24 cellular contexts compared by ENCODE assay signal in genomic region chr13:73860501-73860900, GRCh38.
A peak's percentile ranks its signal among the peaks of the same experiment; 100 is the strongest.
DNase-seq lines count a peak whose midpoint lies in the region; ATAC-seq, FAIRE-seq and TF ChIP-seq lines count a peak whose summit lies in the region.
"Had no signal": no experiment of that assay in that cellular context is flagged by ENCODE, and none has a peak within 500 bp of the region (broad histone marks: within the 10 kb centered on the region; RNA-seq: fewer than 3 reads in every experiment).

No MANE protein-coding gene starts in this region.

- H4K5ac ChIP-seq in H1 (ENCODE audit: insufficient read length, low read depth, low read length): no peak overlapping the region

- H3K36me3 Mint-ChIP-seq in activated T-cell treated with anti-CD3 and anti-CD28 coated beads, Interleukin-2, amount 50 U/mL, for 4 hours (ENCODE audit: insufficient read depth): peaks cover 11% of the 10 kb centered on the region
- peaks cover 0 to 17% (median 4%) of the 10 kb centered on the region in 3 donors for H3K36me3 Mint-ChIP-seq in CD8-positive, alpha-beta memory T cell
- peaks cover 9% of the 10 kb centered on the region for H3K36me3 Mint-ChIP-seq in nephron progenitor cell (ENCODE audit: low read depth)

- H3K4me1 Mint-ChIP-seq in activated T-cell treated with anti-CD3 and anti-CD28 coated beads, Interleukin-2, amount 50 U/mL, for 4 hours (ENCODE audit: low read depth): peaks cover 41% of the 10 kb centered on the region
- peaks cover 50 to 79% (median 76%) of the 10 kb centered on the region in 3 donors for H3K4me1 Mint-ChIP-seq in CD8-positive, alpha-beta memory T cell
- H3K4me1 Mint-ChIP-seq in nephron progenitor cell: no peaks in the 10 kb centered on the region

- no peak overlapping the region for H3K56ac ChIP-seq in H1 (replicated peaks; ENCODE audit: insufficient read length, low read depth, low read length)

- no peaks in the 10 kb centered on the region for H3K27me3 ChIP-seq in CD8-positive, alpha-beta memory T cell (ENCODE audit: insufficient read depth, low read length, poor library complexity, severe bottlenecking)
- H3K27me3 ChIP-seq in OCI-LY3 (ENCODE audit: low read depth, low read length) (no peaks in the 10 kb centered on the region), H1 (replicated peaks in 1 of 4; ENCODE audit: control insufficient read depth in 3 of 4, extremely low read depth in 1 of 4, insufficient read depth in 3 of 4, low read length in 3 of 4) (no peaks in the 10 kb centered on the region), foreskin keratinocyte (no peaks in the 10 kb centered on the region)
- H3K27me3 ChIP-seq: SJSA1 had no signal

- no peak for TF ChIP-seq CTCF in OCI-LY3 (IDR thresholded peaks at IDR 0.05; ENCODE audit: low read depth, low read length)
- no peak for TF ChIP-seq CTCF in H1 (IDR thresholded peaks at IDR 0.05; ENCODE audit: control extremely low read depth in 1 of 3, insufficient read depth in 1 of 3, low read depth in 1 of 3, low read length in 3 of 3)
- TF ChIP-seq CTCF in foreskin keratinocyte (conservative IDR thresholded peaks at IDR 0.05): no peak
- TF ChIP-seq CTCF in nephron progenitor cell (IDR thresholded peaks at IDR 0.05): no peak

- TF ChIP-seq POLR2A in H1 (IDR thresholded peaks at IDR 0.05; ENCODE audit: control extremely low read depth in 1 of 2, low read depth in 2 of 2, low read length in 2 of 2) (no peak), H54 (IDR thresholded peaks at IDR 0.05; ENCODE audit: low read depth, low read length) (no peak)

- peak overlapping the region; percentile 42 for H3K4me3 Mint-ChIP-seq in activated T-cell treated with anti-CD3 and anti-CD28 coated beads, Interleukin-2, amount 50 U/mL, for 4 hours
- peak overlapping the region in 3 of 7 donors; percentile 7 to 65 (median 46) for H3K4me3 Mint-ChIP-seq in CD8-positive, alpha-beta memory T cell
- H3K4me3 Mint-ChIP-seq in nephron progenitor cell: no peak overlapping the region

- FAIRE-seq in H1 (lab: Jason Lieb, UNC) (no peak), H54 (lab: Jason Lieb, UNC) (no peak)
- FAIRE-seq: D721Med, GM18507, HTR-8/SVneo, RCC 7860 had no signal

- no peak overlapping the region for H2BK12ac ChIP-seq in H1 (ENCODE audit: low read depth, low read length)

- H3K79me2 ChIP-seq in OCI-LY3 (ENCODE audit: low read length) (no peaks in the 10 kb centered on the region), H1 (ENCODE audit: control insufficient read depth in 1 of 2, insufficient read depth in 2 of 2, low read length in 2 of 2) (no peaks in the 10 kb centered on the region)

- TF ChIP-seq RAD21 in H1 (IDR thresholded peaks at IDR 0.05 in 1 of 2, conservative IDR thresholded peaks at IDR 0.05 in 1 of 2; ENCODE audit: low read depth in 2 of 2, low read length in 2 of 2): no peak

- no peak overlapping the region for H3K14ac ChIP-seq in H1 (ENCODE audit: insufficient read length)

- H3K27ac Mint-ChIP-seq in CD8-positive, alpha-beta memory T cell: peak overlapping the region in 5 of 8 donors; percentile 21 to 85 (median 72)
- no peak overlapping the region for H3K27ac Mint-ChIP-seq in nephron progenitor cell

- no peaks in the 10 kb centered on the region for H3K9me3 ChIP-seq in CD8-positive, alpha-beta memory T cell (ENCODE audit: low read length)
- no peaks in the 10 kb centered on the region for H3K9me3 ChIP-seq in OCI-LY3 (ENCODE audit: insufficient read depth, low read length)
- H3K9me3 ChIP-seq in H1 (ENCODE audit: insufficient read depth in 2 of 2, low read depth in 1 of 2, low read length in 1 of 2): no peaks in the 10 kb centered on the region
- H3K9me3 ChIP-seq: SJSA1 had no signal

- no peaks in the 10 kb centered on the region for H4K20me1 ChIP-seq in OCI-LY3 (ENCODE audit: insufficient read depth, low read length)
- H4K20me1 ChIP-seq in H1 (replicated peaks in 1 of 2; ENCODE audit: control insufficient read depth in 1 of 2, insufficient read depth in 2 of 2, low read length in 2 of 2): no peaks in the 10 kb centered on the region

- no peak overlapping the region for H4K91ac ChIP-seq in H1 (replicated peaks; ENCODE audit: insufficient read length, low read length)

- H3K4me3 ChIP-seq in CD8-positive, alpha-beta memory T cell (ENCODE audit: low read length): no peak overlapping the region
- H3K4me3 ChIP-seq in OCI-LY3 (ENCODE audit: low read length) (no peak overlapping the region), H1 (ENCODE audit: extremely low read depth in 1 of 4, insufficient read depth in 2 of 4, low read depth in 3 of 4, low read length in 4 of 4) (no peak overlapping the region)
- H3K4me3 ChIP-seq: SJSA1 had no signal

- no peak overlapping the region for H2BK20ac ChIP-seq in H1 (ENCODE audit: low read length)

- no peaks in the 10 kb centered on the region for H3K23me2 ChIP-seq in H1 (ENCODE audit: low read depth, low read length)

- H3K27me3 Mint-ChIP-seq in activated T-cell treated with anti-CD3 and anti-CD28 coated beads, Interleukin-2, amount 50 U/mL, for 4 hours (ENCODE audit: low read depth): no peaks in the 10 kb centered on the region
- no peaks in the 10 kb centered on the region for H3K27me3 Mint-ChIP-seq in CD8-positive, alpha-beta memory T cell
- H3K27me3 Mint-ChIP-seq in nephron progenitor cell (ENCODE audit: low read depth, poor library complexity): peaks cover 3% of the 10 kb centered on the region
- H3K27me3 Mint-ChIP-seq: IgD-negative memory B cell had no signal

- H3K9me3 Mint-ChIP-seq in activated T-cell treated with anti-CD3 and anti-CD28 coated beads, Interleukin-2, amount 50 U/mL, for 4 hours: no peaks in the 10 kb centered on the region
- no peaks in the 10 kb centered on the region for H3K9me3 Mint-ChIP-seq in CD8-positive, alpha-beta memory T cell
- H3K9me3 Mint-ChIP-seq in nephron progenitor cell: no peaks in the 10 kb centered on the region

- TF ChIP-seq EP300 in H1 (IDR thresholded peaks at IDR 0.05; ENCODE audit: borderline replicate concordance in 1 of 2, low read depth in 2 of 2, low read length in 2 of 2): no peak

- H2AFZ ChIP-seq in OCI-LY3 (ENCODE audit: low read depth, low read length) (no peak overlapping the region), H1 (ENCODE audit: low read length) (no peak overlapping the region)

- H3K9ac ChIP-seq in OCI-LY3 (ENCODE audit: low read length): no peak overlapping the region
- no peak overlapping the region for H3K9ac ChIP-seq in H1 (replicated peaks in 1 of 4; ENCODE audit: extremely low read depth in 1 of 4, low read depth in 3 of 4, low read length in 3 of 4)

- H3K23ac ChIP-seq in H1 (ENCODE audit: insufficient read length): no peak overlapping the region

- peaks cover 3% of the 10 kb centered on the region for H3K4me1 ChIP-seq in CD8-positive, alpha-beta memory T cell (ENCODE audit: insufficient read depth, low read length)
- H3K4me1 ChIP-seq in OCI-LY3 (ENCODE audit: low read length): peaks cover 45% of the 10 kb centered on the region
- peaks cover 0 to 4% (median 2%) of the 10 kb centered on the region in 4 experiments; a peak in 2 of 7 replicates for H3K4me1 ChIP-seq in H1 (replicated peaks in 1 of 4; ENCODE audit: control insufficient read depth in 3 of 4, insufficient read depth in 4 of 4, low read length in 3 of 4)
- no peaks in the 10 kb centered on the region for H3K4me1 ChIP-seq in foreskin keratinocyte

- H3K18ac ChIP-seq in H1 (ENCODE audit: extremely low read depth, low read length): no peak overlapping the region

- no peak overlapping the region for H3K27ac ChIP-seq in CD8-positive, alpha-beta memory T cell (ENCODE audit: low read depth, low read length)
- H3K27ac ChIP-seq in OCI-LY3 (ENCODE audit: low read length): peak overlapping the region; percentile 36; the same call in 1 of the 2 replicates
- no peak overlapping the region for H3K27ac ChIP-seq in H1 (ENCODE audit: low read depth, low read length)
- no peak overlapping the region for H3K27ac ChIP-seq in foreskin keratinocyte
- H3K27ac ChIP-seq: SJSA1 had no signal

- POLR2A ChIA-PET in CD8-positive, alpha-beta memory T cell (lab: Charles Lee): no interaction called here
- POLR2A ChIA-PET in H1 (lab: Charles Lee; ENCODE audit: partially characterized antibody): interaction anchor here (0.5 kb wide), 1 partner anchor 15 kb away, joined by 3 read pairs; no protein-coding TSS in a partner anchor

- H2BK120ac ChIP-seq in H1 (replicated peaks; ENCODE audit: low read depth, low read length): no peak overlapping the region

- H2BK15ac ChIP-seq in H1 (ENCODE audit: low read length): no peak overlapping the region

- no peak overlapping the region for H3K4ac ChIP-seq in H1 (replicated peaks; ENCODE audit: insufficient read length, low read depth, low read length)

- no peak overlapping the region for H4K8ac ChIP-seq in H1 (ENCODE audit: extremely low read depth, insufficient read depth, low read length)

- H3K79me1 ChIP-seq in H1 (ENCODE audit: low read depth, low read length): no peaks in the 10 kb centered on the region

- DNase-seq in activated T-cell treated with anti-CD3 and anti-CD28 coated beads, Interleukin-2, amount 50 U/mL, for 4 hours: no peak
- DNase-seq in activated T-cell treated with anti-CD3 and anti-CD28 coated beads, Interleukin-2, amount 50 U/mL, for 48 hours: no peak
- no peak for DNase-seq in CD8-positive, alpha-beta memory T cell
- no peak for DNase-seq in H1 (ENCODE audit: low read depth in 1 of 2, low spot score in 2 of 2)
- DNase-seq in H54 (ENCODE audit: insufficient read length, low spot score): no peak
- no peak for DNase-seq in foreskin keratinocyte
- no peak for DNase-seq in nephron progenitor cell
- DNase-seq: DMS53, GDM1, GOT3, Kasumi-1, NCI-H1417, NCI-H1694 treated with DMSO at 0.1 percent for 48 hours, NCI-H2081 treated with DMSO at 0.1 percent for 48 hours, NCI-H2171 treated with DMSO at 0.1 percent for 48 hours, NCI-H526, OCI-M1 had no signal

- H3K36me3 ChIP-seq in CD8-positive, alpha-beta memory T cell (ENCODE audit: insufficient read depth, low read length): no peaks in the 10 kb centered on the region
- no peaks in the 10 kb centered on the region for H3K36me3 ChIP-seq in OCI-LY3 (replicated peaks; ENCODE audit: low read depth, low read length)
- H3K36me3 ChIP-seq in H1 (ENCODE audit: control insufficient read depth in 2 of 4, insufficient read depth in 4 of 4, low read length in 3 of 4): no peaks in the 10 kb centered on the region
- H3K36me3 ChIP-seq: SJSA1 had no signal

- CTCF ChIA-PET in CD8-positive, alpha-beta memory T cell (lab: Charles Lee): interaction anchor here (0.9 to 1.3 kb wide), 2 partner anchors 53 to 426 kb away, joined by 3 read pairs; no protein-coding TSS in a partner anchor
- CTCF ChIA-PET in H1 (lab: Charles Lee; ENCODE audit: partially characterized antibody): interaction anchor here (1.1 to 1.7 kb wide), 2 partner anchors 12 to 426 kb away, joined by 3 to 7 read pairs; no protein-coding TSS in a partner anchor

- no peak overlapping the region for H2BK5ac ChIP-seq in H1 (ENCODE audit: low read depth, low read length)

- H2AK5ac ChIP-seq in H1 (ENCODE audit: low read depth, low read length): no peak overlapping the region

- no peak for ATAC-seq in activated T-cell treated with anti-CD3 and anti-CD28 coated beads, Interleukin-2, amount 50 U/mL, for 4 hours
- ATAC-seq in foreskin keratinocyte: no peak

- H3K4me2 ChIP-seq in OCI-LY3 (ENCODE audit: low read length) (peak overlapping the region; percentile 76; the same call in 1 of the 2 replicates), H1 (ENCODE audit: insufficient read depth in 1 of 2, low read depth in 2 of 2, low read length in 2 of 2) (no peak overlapping the region)

- 87% methylated on average over 6 of the region's 6 CpGs; no CpG with 5 or more reads in 1 of the 2 experiments for WGBS in H1 (ENCODE audit: extremely low coverage in 1 of 2, insufficient coverage in 1 of 2, insufficient read length in 1 of 2, insufficient replicate concordance in 2 of 2, low coverage in 1 of 2, low lambda C conversion rate in 2 of 2, missing lambda C conversion rate in 1 of 2), 2 experiments
